Comparison of ENCODE assay signal across 8 cellular contexts in the genomic region with DNA sequence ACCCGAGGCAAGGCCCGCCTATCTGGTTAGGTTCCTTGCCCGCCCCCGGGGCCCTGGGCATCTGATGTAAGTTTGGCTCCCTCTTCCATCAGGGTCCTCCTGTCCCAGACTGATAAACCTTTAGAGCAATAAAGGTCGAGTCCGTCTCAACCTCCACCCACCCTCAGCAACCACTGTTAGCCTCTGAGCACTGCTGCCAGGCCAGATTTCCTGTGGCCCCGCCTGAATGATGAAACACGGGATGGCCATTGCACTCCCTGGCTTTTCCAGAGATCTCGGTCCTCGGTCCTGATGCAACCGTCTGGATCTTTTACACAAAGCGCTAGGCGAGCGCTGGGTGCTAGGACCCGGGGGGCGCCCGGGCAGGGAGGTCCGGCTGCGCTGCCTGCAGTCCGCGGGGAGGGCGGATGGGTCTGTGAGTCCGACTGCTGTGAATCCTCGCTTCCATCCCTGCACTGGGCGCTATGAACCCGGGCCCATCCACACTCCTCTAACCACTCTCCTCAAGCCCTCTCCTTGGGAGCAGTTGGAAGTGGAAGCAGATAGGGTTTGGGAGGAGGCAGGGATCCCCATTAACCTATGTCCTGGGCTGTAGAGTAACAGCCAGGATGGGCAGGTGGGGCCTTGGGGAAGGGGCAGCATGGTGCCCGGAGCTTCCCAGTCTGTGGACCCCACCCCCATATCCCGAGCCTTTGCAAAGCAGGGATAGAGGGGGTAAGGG. TPM values are rescaled to one million over a fixed set of nuclear protein-coding genes. Genes with fewer than 3 reads are reported as not detected.
DNase-seq lines count a peak whose midpoint lies in the region; TF ChIP-seq lines count a peak whose summit lies in the region.

No MANE protein-coding gene starts in this region.

- in situ Hi-C loops in GM18951 (cut with MboI; ENCODE audit: low sequenced_read_pairs, unreplicated experiment), result no loop called here
- in situ Hi-C loops in astrocyte of the spinal cord (cut with HindIII; ENCODE audit: low sequenced_read_pairs), result no loop called here

- no peak for TF ChIP-seq CTCF in astrocyte of the spinal cord (IDR thresholded peaks at IDR 0.05; ENCODE audit: low read depth, low read length)

- peak overlapping the region; percentile 87 for H3K27ac ChIP-seq in CD8-positive, alpha-beta memory T cell (ENCODE audit: low read depth, low read length)
- peak overlapping the region; percentile 95 for H3K27ac ChIP-seq in HUES64 (ENCODE audit: low read depth, low read length)

- no peak for DNase-seq in CD8-positive, alpha-beta memory T cell
- DNase-seq in astrocyte of the spinal cord (ENCODE audit: low read depth, low spot score) (peak; percentile 98), hepatic stellate cell (ENCODE audit: low spot score) (peak; percentile 94), pons (ENCODE audit: low spot score) (peak; percentile 94), cortex of kidney (lab: John Stamatoyannopoulos, UW) (no peak)

- peak overlapping the region; percentile 96 to 99 (median 98) for H3K4me3 Mint-ChIP-seq in CD8-positive, alpha-beta memory T cell

- H3K9me3 Mint-ChIP-seq in CD8-positive, alpha-beta memory T cell, result no peaks in the 10 kb centered on the region

- H3K4me1 ChIP-seq in CD8-positive, alpha-beta memory T cell (ENCODE audit: insufficient read depth, low read length), result peaks cover 32% of the 10 kb centered on the region
- H3K4me1 ChIP-seq in HUES64 (ENCODE audit: insufficient read depth, low read length), result peaks cover 14% of the 10 kb centered on the region

- POLR2A ChIA-PET in CD8-positive, alpha-beta memory T cell (lab: Charles Lee), result interaction anchor here (0.5 to 2.9 kb wide), 9 partner anchors 10 to 66 kb away, joined by 3 to 23 read pairs (median 4); partner anchors contain the start of genes ANAPC16 and ASCC1

- peaks cover 28 to 56% (median 43%) of the 10 kb centered on the region in 3 donors for H3K4me1 Mint-ChIP-seq in CD8-positive, alpha-beta memory T cell

- peaks cover 3 to 29% (median 5%) of the 10 kb centered on the region in 3 donors for H3K36me3 Mint-ChIP-seq in CD8-positive, alpha-beta memory T cell

- H3K27me3 ChIP-seq in CD8-positive, alpha-beta memory T cell (ENCODE audit: insufficient read depth, low read length, poor library complexity, severe bottlenecking), result no peaks in the 10 kb centered on the region
- H3K27me3 ChIP-seq in HUES64 (ENCODE audit: insufficient read depth, low read length), result no peaks in the 10 kb centered on the region

- no peaks in the 10 kb centered on the region for H3K9me3 ChIP-seq in CD8-positive, alpha-beta memory T cell (ENCODE audit: low read length)
- H3K9me3 ChIP-seq in HUES64 (ENCODE audit: insufficient read depth, low read depth, low read length), result no peaks in the 10 kb centered on the region

- TF ChIP-seq POLR2A in GM18951 (IDR thresholded peaks at IDR 0.05; ENCODE audit: extremely low read depth, insufficient read depth, insufficient read length), result peak; percentile 50

- peak overlapping the region; percentile 88 for H3K4me3 ChIP-seq in CD8-positive, alpha-beta memory T cell (ENCODE audit: low read length)
- peak overlapping the region; percentile 82 for H3K4me3 ChIP-seq in HUES64 (ENCODE audit: low read length)
- H3K4me3 ChIP-seq in astrocyte of the spinal cord (ENCODE audit: low read depth, low read length), result peak overlapping the region; percentile 96

- peak overlapping the region; percentile 19 to 97 (median 92) for H3K27ac Mint-ChIP-seq in CD8-positive, alpha-beta memory T cell

- no peaks in the 10 kb centered on the region for H3K27me3 Mint-ChIP-seq in CD8-positive, alpha-beta memory T cell

- WGBS in HUES64, result 3% methylated on average over 24 of the region's 28 CpGs

- peaks cover 15% of the 10 kb centered on the region for H3K36me3 ChIP-seq in CD8-positive, alpha-beta memory T cell (ENCODE audit: insufficient read depth, low read length)
- H3K36me3 ChIP-seq in HUES64 (ENCODE audit: insufficient read depth, low read length), result peaks cover 14% of the 10 kb centered on the region

- CTCF ChIA-PET in CD8-positive, alpha-beta memory T cell (lab: Charles Lee), result interaction anchor here (1.1 to 6.5 kb wide), 12 partner anchors 8 to 64 kb away, joined by 3 to 88 read pairs (median 28); no protein-coding TSS in a partner anchor

- H3K9ac ChIP-seq in HUES64 (ENCODE audit: low read depth, low read length), result peak overlapping the region; percentile 85

TF ChIP-seq in PFSK-1, 5 proteins besides CTCF, POLR2A, EP300 and RAD21:
- TF ChIP-seq SIN3A (IDR thresholded peaks at IDR 0.05; ENCODE audit: borderline replicate concordance, insufficient read depth, low read length) (no peak), POLR2AphosphoS5 (IDR thresholded peaks at IDR 0.05; ENCODE audit: low read depth, low read length) (peak; percentile 66; the same call in 1 of the 2 replicates), TAF1 (IDR thresholded peaks at IDR 0.05; ENCODE audit: borderline replicate concordance, insufficient read depth, low read length) (0 out of 2 replicates have a peak, but pooled peaks have one; percentile 9)

RNA-seq across cellular contexts. Expression of gene DDIT4, which starts 0.9 kb away (rescaled TPM):
- 100 to 1,000 TPM; 144 to 156 TPM for total RNA-seq in CD8-positive, alpha-beta memory T cell
- polyA plus RNA-seq in CD8-positive, alpha-beta memory T cell, result 183 TPM
- 23.1 TPM for polyA plus RNA-seq in HUES64 (2013, experiment 1 of 2)
- 25.9 TPM for polyA plus RNA-seq in HUES64 (2013, experiment 2 of 2)
- 670 TPM for polyA plus RNA-seq in PFSK-1 (2012; ENCODE audit: insufficient read length, low read depth)

RNA-seq across cellular contexts. Expression of gene ASCC1, which starts 56.8 kb away (rescaled TPM):
- total RNA-seq in CD8-positive, alpha-beta memory T cell, result 10 to 100 TPM; 36.3 to 43.2 TPM
- polyA plus RNA-seq in CD8-positive, alpha-beta memory T cell, result 19.1 TPM
- polyA plus RNA-seq in HUES64 (2013, experiment 1 of 2), result 25.0 TPM
- polyA plus RNA-seq in HUES64 (2013, experiment 2 of 2), result 31.3 TPM
- 17.9 TPM for polyA plus RNA-seq in PFSK-1 (2012; ENCODE audit: insufficient read length, low read depth)

RNA-seq across cellular contexts. Expression of gene ANAPC16, which starts 57.0 kb away (rescaled TPM):
- total RNA-seq in CD8-positive, alpha-beta memory T cell, result 10 to 100 TPM; 68.1 to 78.3 TPM
- 329 TPM for polyA plus RNA-seq in CD8-positive, alpha-beta memory T cell
- polyA plus RNA-seq in HUES64 (2013, experiment 1 of 2), result 49.6 TPM
- 60.2 TPM for polyA plus RNA-seq in HUES64 (2013, experiment 2 of 2)
- polyA plus RNA-seq in PFSK-1 (2012; ENCODE audit: insufficient read length, low read depth), result 68.3 TPM

Comparison
In these comparisons a context has a peak if more than half of its experiments do, and no peak if none do; other contexts are left out.
1. DNase-seq: peak in astrocyte of the spinal cord (single experiment), hepatic stellate cell (single experiment) and pons (single experiment); none in CD8-positive, alpha-beta memory T cell (0 of 5) and cortex of kidney (single experiment).
2. Peak in every context shown above with its lines, with median percentiles within 50 percentile points of each other: H3K4me3 ChIP-seq.